8 cellular contexts compared by ENCODE assay signal in genomic region chr15:74365619-74366445, GRCh38. TPM values are rescaled to one million over a fixed set of nuclear protein-coding genes. Genes with fewer than 3 reads are reported as not detected.
DNase-seq lines count a peak whose midpoint lies in the region; ATAC-seq and TF ChIP-seq lines count a peak whose summit lies in the region.

No MANE protein-coding gene starts in this region.

- CTCF ChIA-PET in WTC11 (lab: Charles Lee), result interaction anchor here (0.7 to 3.3 kb wide), 7 partner anchors 8 to 620 kb away, joined by 3 to 13 read pairs (median 4); no protein-coding TSS in a partner anchor

- H3K27me3 Mint-ChIP-seq in WTC11 (ENCODE audit: low read depth), result peaks cover 29% of the 10 kb centered on the region
- H3K27me3 Mint-ChIP-seq in neural crest cell (ENCODE audit: low read depth), result peaks cover 52% of the 10 kb centered on the region

- peak; percentile 68 for DNase-seq in EH (ENCODE audit: low read depth)
- DNase-seq in WTC11 (ENCODE audit: low spot score), result peak; percentile 67
- DNase-seq in foreskin fibroblast, result peak; percentile 52 to 82
- DNase-seq in neural crest cell (ENCODE audit: low read depth, low spot score), result peak; percentile 43
- DNase-seq in globus pallidus (ENCODE audit: low spot score), result no peak
- DNase-seq in MV-4-11 (lab: John Stamatoyannopoulos, UW), result no peak
- DNase-seq in amygdala (lab: John Stamatoyannopoulos, UW), result no peak

- POLR2A ChIA-PET in WTC11 (lab: Charles Lee), result interaction anchor here (1.1 kb wide), 1 partner anchor 95 kb away, joined by 7 read pairs; the partner anchor contains the start of gene UBL7

- H3K36me3 Mint-ChIP-seq in WTC11, result no peaks in the 10 kb centered on the region
- no peaks in the 10 kb centered on the region for H3K36me3 Mint-ChIP-seq in neural crest cell (ENCODE audit: low read depth)

- TF ChIP-seq CTCF in WTC11 (IDR thresholded peaks at IDR 0.05) (no peak), foreskin fibroblast (IDR thresholded peaks at IDR 0.05; ENCODE audit: low read depth, low read length) (no peak), neural crest cell (conservative IDR thresholded peaks at IDR 0.05) (peak; percentile 16)

- H3K4me3 Mint-ChIP-seq in WTC11 (peak overlapping the region; percentile 72), neural crest cell (peak overlapping the region; percentile 82)

- H3K9me3 Mint-ChIP-seq in WTC11, result no peaks in the 10 kb centered on the region
- no peaks in the 10 kb centered on the region for H3K9me3 Mint-ChIP-seq in neural crest cell

- peak overlapping the region; percentile 50 to 56 for H3K4me3 ChIP-seq in foreskin fibroblast (ENCODE audit: low read depth in 1 of 2, low read length in 2 of 2)

- peaks cover 22% of the 10 kb centered on the region for H3K4me1 Mint-ChIP-seq in WTC11
- peaks cover 5% of the 10 kb centered on the region for H3K4me1 Mint-ChIP-seq in neural crest cell

- H3K27ac Mint-ChIP-seq in WTC11 (peak overlapping the region; percentile 20; the same call in 1 of the 2 replicates), neural crest cell (ENCODE audit: unreplicated experiment) (no peak overlapping the region)

- ATAC-seq in WTC11, result peak; percentile 75
- no peak for ATAC-seq in HG03565 (IDR thresholded peaks at IDR 0.05; ENCODE audit: unreplicated experiment)

TF ChIP-seq in WTC11, 78 proteins besides CTCF, POLR2A, EP300 and RAD21 (continues in another document):
- TF ChIP-seq CDX4 (CRISPR knock-in tag; IDR thresholded peaks at IDR 0.05; ENCODE audit: borderline replicate concordance) (no peak), RORB (CRISPR knock-in tag; IDR thresholded peaks at IDR 0.05) (no peak), FOXJ3 (CRISPR knock-in tag; IDR thresholded peaks at IDR 0.05; ENCODE audit: borderline replicate concordance) (no peak), ZNF232 (CRISPR knock-in tag; IDR thresholded peaks at IDR 0.05) (no peak), ZNF219 (CRISPR knock-in tag; IDR thresholded peaks at IDR 0.05; ENCODE audit: borderline replicate concordance) (no peak), NR2C2 (CRISPR knock-in tag; IDR thresholded peaks at IDR 0.05) (no peak), PRRX2 (CRISPR knock-in tag; IDR thresholded peaks at IDR 0.05) (no peak), OVOL2 (CRISPR knock-in tag; IDR thresholded peaks at IDR 0.05; ENCODE audit: borderline replicate concordance) (no peak), IRF1 (CRISPR knock-in tag; IDR thresholded peaks at IDR 0.05) (no peak), AR (CRISPR knock-in tag; IDR thresholded peaks at IDR 0.05) (no peak), ERG (CRISPR knock-in tag; IDR thresholded peaks at IDR 0.05) (no peak), AFF4 (CRISPR knock-in tag; IDR thresholded peaks at IDR 0.05; ENCODE audit: borderline replicate concordance) (no peak), NFATC4 (CRISPR knock-in tag; IDR thresholded peaks at IDR 0.05) (no peak), ETV6 (CRISPR knock-in tag; IDR thresholded peaks at IDR 0.05) (no peak), GABPB1 (CRISPR knock-in tag; IDR thresholded peaks at IDR 0.05) (no peak), SOX15 (CRISPR knock-in tag; IDR thresholded peaks at IDR 0.05) (no peak), ZBTB43 (CRISPR knock-in tag; IDR thresholded peaks at IDR 0.05) (0 out of 2 replicates have a peak, but pooled peaks have one; percentile 62), USF1 (CRISPR knock-in tag; IDR thresholded peaks at IDR 0.05) (no peak; the same call in 1 of the 2 replicates), FOXP1 (CRISPR knock-in tag; IDR thresholded peaks at IDR 0.05; ENCODE audit: borderline replicate concordance) (peak; percentile 86; the same call in 1 of the 2 replicates), FOXK1 (CRISPR knock-in tag; IDR thresholded peaks at IDR 0.05) (peak; percentile 38; the same call in 1 of the 2 replicates)

RNA-seq across cellular contexts. Expression of gene CYP11A1, which starts 1.6 kb away (rescaled TPM):
- 3.4 to 4.1 TPM (median 3.8 TPM) in 3 replicates for total RNA-seq in WTC11 (2021)
- 0.77 and 1.0 TPM in 2 replicates for total RNA-seq in neural crest cell

Comparison
In these comparisons a context has a peak if more than half of its experiments do, and no peak if none do; other contexts are left out.
1. DNase-seq: peak in EH (single experiment), WTC11 (single experiment), foreskin fibroblast (2 of 2) and neural crest cell (single experiment); none in globus pallidus (single experiment), MV-4-11 (single experiment) and amygdala (0 of 56).